Comparison of ENCODE assay signal across 33 cellular contexts in the genomic region with DNA sequence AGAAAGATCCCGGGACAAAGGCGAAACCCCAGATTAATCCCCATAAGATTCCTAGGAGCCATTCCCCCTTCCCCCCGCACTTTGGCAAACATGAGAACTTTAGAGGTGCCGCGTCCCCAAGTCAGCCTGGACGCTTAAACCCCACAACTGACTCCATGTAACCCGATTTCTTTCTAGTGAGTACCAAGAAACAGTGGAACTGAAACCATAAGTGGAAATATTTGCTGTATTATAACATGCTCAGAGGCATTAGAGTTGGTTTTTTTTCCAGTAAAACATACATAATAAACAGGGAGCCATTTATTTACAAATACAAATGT. TPM values are rescaled to one million over a fixed set of nuclear protein-coding genes. Genes with fewer than 3 reads are reported as not detected.
A peak's percentile ranks its signal among the peaks of the same experiment; 100 is the strongest.
DNase-seq lines count a peak whose midpoint lies in the region; ATAC-seq and TF ChIP-seq lines count a peak whose summit lies in the region.
"Had no signal": no experiment of that assay in that cellular context is flagged by ENCODE, and none has a peak within 500 bp of the region (broad histone marks: within the 10 kb centered on the region; RNA-seq: fewer than 3 reads in every experiment).

No MANE protein-coding gene starts in this region.

- ATAC-seq in activated B cell treated with CpG ODN at 0.5 μM for 24 hours (ENCODE audit: low read depth): no peak
- ATAC-seq: activated naive CD8-positive, alpha-beta T cell treated with anti-CD3 and anti-CD28 coated beads, Interleukin-2, amount 50 U/mL, for 24 hours; activated T-cell treated with anti-CD3 and anti-CD28 coated beads, Interleukin-2, amount 50 U/mL, for 72 hours; esophagus mucosa; K562; natural killer cell; Right ventricle myocardium inferior had no signal

- H3K9me3 Mint-ChIP-seq in activated B cell treated with CpG ODN at 0.5 μM for 24 hours: no peaks in the 10 kb centered on the region
- H3K9me3 Mint-ChIP-seq in nephron: no peaks in the 10 kb centered on the region
- H3K9me3 Mint-ChIP-seq: activated T-cell treated with anti-CD3 and anti-CD28 coated beads, Interleukin-2, amount 50 U/mL, for 72 hours had no signal

- no peak for TF ChIP-seq POLR2A in esophagus squamous epithelium (IDR thresholded peaks at IDR 0.05)

- H3K4me1 Mint-ChIP-seq in activated B cell treated with CpG ODN at 0.5 μM for 24 hours: peaks cover 11% of the 10 kb centered on the region
- peaks cover 25% of the 10 kb centered on the region for H3K4me1 Mint-ChIP-seq in nephron

- H3K36me3 ChIP-seq in esophagus squamous epithelium: no peaks in the 10 kb centered on the region
- H3K36me3 ChIP-seq: BLaER1 treated with 17β-estradiol and CSF1 and Interleukin-3, amounts not matched to agents 10 nM and 100 nM; brain microvascular endothelial cell; heart left ventricle; transverse colon had no signal

- POLR2A ChIA-PET in activated B cell treated with CpG ODN at 0.5 μM for 24 hours (lab: Charles Lee) (no interaction called here), GM10248 (lab: Yijun Ruan, JAX) (no interaction called here)

- CTCF ChIA-PET in activated B cell treated with CpG ODN at 0.5 μM for 24 hours (lab: Charles Lee): no interaction called here
- CTCF ChIA-PET in GM10248 (lab: Yijun Ruan, JAX): interaction anchor here (1.4 kb wide), 1 partner anchor 15 kb away, joined by 3 read pairs; no protein-coding TSS in a partner anchor

- peaks cover 0 to 30% (median 0%) of the 10 kb centered on the region in 45 donors for H3K27me3 ChIP-seq in dorsolateral prefrontal cortex
- H3K27me3 ChIP-seq in esophagus squamous epithelium: peaks cover 17 to 100% (median 55%) of the 10 kb centered on the region in 4 donors

- H3K36me3 Mint-ChIP-seq in activated B cell treated with CpG ODN at 0.5 μM for 24 hours (ENCODE audit: low read depth) (no peaks in the 10 kb centered on the region), nephron (ENCODE audit: low read depth) (peaks cover 8% of the 10 kb centered on the region)

- WGBS in esophagus squamous epithelium, 2 donors: 29% methylated on average over 5 of the region's 7 CpGs; no CpG with 5 or more reads in 1 of the 2 donors

- H3K27me3 Mint-ChIP-seq in activated B cell treated with CpG ODN at 0.5 μM for 24 hours (peaks cover 74% of the 10 kb centered on the region), nephron (ENCODE audit: low read depth) (peaks cover 100% of the 10 kb centered on the region)

- intact Hi-C loops in activated B cell treated with CpG ODN at 0.5 μM for 24 hours (cut with micrococcal nuclease): no loop called here
- intact Hi-C loops in dorsolateral prefrontal cortex (cut with DNase I): loop anchor here in 1 of 2 donors (5.0 kb wide), 1 partner anchor 1567 kb away; no protein-coding TSS in a partner anchor
- intact Hi-C loops in esophagus squamous epithelium (cut with DNase I): no loop called here

- TF ChIP-seq CTCF in activated B cell treated with CpG ODN at 0.5 μM for 24 hours (IDR thresholded peaks at IDR 0.05) (no peak), dorsolateral prefrontal cortex (IDR thresholded peaks at IDR 0.05 in 54 of 56, conservative IDR thresholded peaks at IDR 0.05 in 2 of 56; ENCODE audit: low read depth in 1 of 56, partially characterized antibody in 56 of 56) (no peak), nephron (IDR thresholded peaks at IDR 0.05; ENCODE audit: unreplicated experiment in 3 of 3) (no peak), esophagus squamous epithelium (IDR thresholded peaks at IDR 0.05) (no peak), GM10248 (IDR thresholded peaks at IDR 0.05; ENCODE audit: control extremely low read depth, extremely low read depth, low read depth, missing control alignments) (no peak)

- no peaks in the 10 kb centered on the region for H3K9me3 ChIP-seq in esophagus squamous epithelium
- H3K9me3 ChIP-seq: heart left ventricle, SK-N-SH, transverse colon had no signal

- peak overlapping the region; percentile 25 to 87 (median 65) for H3K4me3 ChIP-seq in dorsolateral prefrontal cortex
- H3K4me3 ChIP-seq in esophagus squamous epithelium: no peak overlapping the region
- H3K4me3 ChIP-seq: BLaER1 treated with 17β-estradiol and CSF1 and Interleukin-3, amounts not matched to agents 10 nM and 100 nM; heart left ventricle; K562; lung; transverse colon had no signal

- peak overlapping the region; percentile 41 for H3K4me3 Mint-ChIP-seq in activated B cell treated with CpG ODN at 0.5 μM for 24 hours
- peak overlapping the region; percentile 61 to 78 (median 68) for H3K4me3 Mint-ChIP-seq in nephron
- H3K4me3 Mint-ChIP-seq: activated naive CD8-positive, alpha-beta T cell treated with anti-CD3 and anti-CD28 coated beads, Interleukin-2, amount 50 U/mL, for 24 hours; natural killer cell had no signal

- peaks cover 0 to 30% (median 0%) of the 10 kb centered on the region in 3 donors for H3K4me1 ChIP-seq in esophagus squamous epithelium

- no peak for DNase-seq in activated B cell treated with CpG ODN at 0.5 μM for 24 hours
- no peak for DNase-seq in dorsolateral prefrontal cortex
- no peak for DNase-seq in esophagus squamous epithelium (lab: John Stamatoyannopoulos, UW)
- DNase-seq in C1 segment of cervical spinal cord (lab: John Stamatoyannopoulos, UW): no peak
- no peak for DNase-seq in GM10248 (ENCODE audit: extremely low spot score)
- DNase-seq: activated CD4-positive, alpha-beta T cell treated with anti-CD3 and anti-CD28 coated beads, Interleukin-2, amount 50 U/mL, for 4 hours; activated naive CD8-positive, alpha-beta T cell treated with anti-CD3 and anti-CD28 coated beads, Interleukin-2, amount 50 U/mL, for 24 hours; activated T-cell treated with anti-CD3 and anti-CD28 coated beads, Interleukin-2, amount 50 U/mL, for 72 hours; brain microvascular endothelial cell; DMS53; effector memory CD4-positive, alpha-beta T cell; foreskin fibroblast; GDM1; heart left ventricle; kidney glomerular epithelial cell; natural killer cell; NCI-H1048; NCI-H2107; NCI-H446; NCI-H748 treated with DMSO at 0.1 percent for 48 hours; SK-N-SH; transverse colon had no signal

- H3K27ac ChIP-seq in dorsolateral prefrontal cortex (peak overlapping the region; percentile 84 to 99 (median 96)), temporal lobe (ENCODE audit: low read depth, low read length) (peak overlapping the region; percentile 93), esophagus squamous epithelium (no peak overlapping the region)
- H3K27ac ChIP-seq: BLaER1 treated with 17β-estradiol and CSF1 and Interleukin-3, amounts not matched to agents 10 nM and 100 nM; brain microvascular endothelial cell; heart left ventricle; transverse colon had no signal

- H3K27ac Mint-ChIP-seq in activated B cell treated with CpG ODN at 0.5 μM for 24 hours (no peak overlapping the region), nephron (peak overlapping the region; percentile 80 to 87 (median 86))
- H3K27ac Mint-ChIP-seq: activated naive CD8-positive, alpha-beta T cell treated with anti-CD3 and anti-CD28 coated beads, Interleukin-2, amount 50 U/mL, for 24 hours; activated T-cell treated with anti-CD3 and anti-CD28 coated beads, Interleukin-2, amount 50 U/mL, for 72 hours; natural killer cell had no signal

RNA-seq across cellular contexts. Expression of gene POU3F3, which starts 10.3 kb away (rescaled TPM):
- total RNA-seq in activated B cell treated with CpG ODN at 0.5 μM for 24 hours (not detected in 2 replicates), dorsolateral prefrontal cortex (100 to 1,000 TPM in 4 of 120 experiments, 10 to 100 TPM in 116; 43.0 to 120 (median 66.2) TPM), temporal lobe (230 TPM), esophagus squamous epithelium (under 1 TPM in 1 of 4 donors, not detected in 3; 0.09 TPM)
- total RNA-seq: activated T-cell treated with anti-CD3 and anti-CD28 coated beads, Interleukin-2, amount 50 U/mL, for 72 hours; esophagus mucosa; HT-29; K562; mononuclear cell; natural killer cell; posterior vena cava; Right ventricle myocardium inferior; T-helper 1 cell treated with Interleukin-12 subunit alpha and Interleukin-12 subunit beta and Interleukin-4 antibody, amounts not matched to agents 30 ng/mL and 1 ng/mL, for 36 hours had no signal

Comparison
In these comparisons a context has a peak if more than half of its experiments do, and no peak if none do; other contexts are left out.
1. H3K27ac ChIP-seq: peak in dorsolateral prefrontal cortex (59 of 59) and temporal lobe (single experiment); none in esophagus squamous epithelium (0 of 4).
2. H3K4me3 ChIP-seq: peak in dorsolateral prefrontal cortex (59 of 59); none in esophagus squamous epithelium (0 of 4).
3. RNA of gene POU3F3, which starts 10.3 kb away (total RNA-seq): 230 TPM in temporal lobe (single experiment) and 43.0 to 120 TPM in dorsolateral prefrontal cortex; not detected in activated B cell treated with CpG ODN at 0.5 μM for 24 hours and 0.09 TPM in esophagus squamous epithelium; every median in the first group is over 10 times any median in the second.